ENCODE assay signal across 23 cellular contexts in the genomic region with DNA sequence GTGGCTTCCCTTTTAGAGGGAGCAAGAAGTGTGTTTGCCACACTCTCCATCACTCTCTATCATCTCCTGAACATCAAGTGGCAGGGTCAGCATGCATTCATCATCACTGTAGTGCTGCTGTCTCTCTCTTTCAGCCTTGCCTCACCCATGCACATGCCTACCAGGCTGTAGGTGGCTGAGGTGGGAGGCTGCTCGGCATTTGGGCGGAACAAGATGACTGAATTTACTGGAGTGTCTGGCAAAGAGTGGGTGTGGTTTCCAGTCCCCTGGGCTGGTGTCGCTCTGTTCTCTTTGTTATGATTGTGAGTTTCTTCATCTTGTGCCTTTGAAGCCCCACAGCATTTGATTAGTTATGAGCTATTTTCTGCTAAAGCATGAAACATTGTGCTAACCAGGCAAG.
"Had no signal": no experiment of that assay in that cellular context is flagged by ENCODE, and none has a peak within 500 bp of the region (broad histone marks: within the 10 kb centered on the region; RNA-seq: fewer than 3 reads in every experiment).

No MANE protein-coding gene starts in this region.

- H3K4me3 Mint-ChIP-seq: immature natural killer cell; natural killer cell; stimulated activated memory B cell treated with anti-CD40 and anti-IgM and Interleukin-4, amounts not matched to agents 10 μg/mL and 1 μg/mL and 100 μg/mL, for 72 hours; type B pancreatic cell had no signal

- H3K4me1 Mint-ChIP-seq: immature natural killer cell; natural killer cell; stimulated activated memory B cell treated with anti-CD40 and anti-IgM and Interleukin-4, amounts not matched to agents 10 μg/mL and 1 μg/mL and 100 μg/mL, for 72 hours had no signal

- H3K27me3 ChIP-seq: colonic mucosa, foreskin keratinocyte, testis had no signal

- H3K27me3 Mint-ChIP-seq: stimulated activated memory B cell treated with anti-CD40 and anti-IgM and Interleukin-4, amounts not matched to agents 10 μg/mL and 1 μg/mL and 100 μg/mL, for 72 hours had no signal

- H3K9me3 Mint-ChIP-seq: immature natural killer cell, type B pancreatic cell had no signal

- H3K4me1 ChIP-seq: colonic mucosa, esophagus muscularis mucosa, foreskin keratinocyte, gastroesophageal sphincter, lower lobe of right lung, parathyroid adenoma, prostate gland, sigmoid colon, testis, tibial artery had no signal

- FAIRE-seq: endothelial cell of umbilical vein, keratinocyte had no signal

- H3K9me3 ChIP-seq: colonic mucosa, lower lobe of right lung, prostate gland, sigmoid colon, testis, tibial artery had no signal

- DNase-seq: colonic mucosa; dermis blood vessel endothelial cell; effector memory CD4-positive, alpha-beta T cell; foreskin keratinocyte; immature natural killer cell; left ventricle myocardium superior; lower lobe of right lung; natural killer cell; right cardiac atrium; sigmoid colon; stimulated activated CD4-positive, alpha-beta T cell treated with anti-CD3 and anti-CD28 coated beads, Interleukin-4, amount 100 ng/mL, for 4 hours; stimulated activated naive CD8-positive, alpha-beta T cell treated with anti-CD3 and anti-CD28 coated beads, Interleukin-15, Interleukin-2, amounts not matched to agents 100 U/mL and 50 U/mL, for 24 hours; substantia nigra; testis; tibial artery had no signal

- H3K9ac ChIP-seq: parathyroid adenoma had no signal

- H3K36me3 ChIP-seq: colonic mucosa, esophagus muscularis mucosa, gastroesophageal sphincter, lower lobe of right lung, prostate gland, sigmoid colon, tibial artery had no signal

- H2AFZ ChIP-seq: parathyroid adenoma had no signal

- H3K4me3 ChIP-seq: colonic mucosa, esophagus muscularis mucosa, gastroesophageal sphincter, lower lobe of right lung, prostate gland, sigmoid colon, testis, tibial artery had no signal

- H3K27ac Mint-ChIP-seq: immature natural killer cell; natural killer cell; stimulated activated memory B cell treated with anti-CD40 and anti-IgM and Interleukin-4, amounts not matched to agents 10 μg/mL and 1 μg/mL and 100 μg/mL, for 72 hours; type B pancreatic cell had no signal

- H3K27ac ChIP-seq: colonic mucosa, esophagus muscularis mucosa, foreskin keratinocyte, gastroesophageal sphincter, lower lobe of right lung, parathyroid adenoma, prostate gland, sigmoid colon, testis, tibial artery had no signal

- ATAC-seq: foreskin keratinocyte; gastroesophageal sphincter; left ventricle myocardium superior; right cardiac atrium; stimulated activated memory B cell treated with anti-CD40 and anti-IgM and Interleukin-4, amounts not matched to agents 10 μg/mL and 1 μg/mL and 100 μg/mL, for 72 hours; stimulated activated naive CD8-positive, alpha-beta T cell treated with anti-CD3 and anti-CD28 coated beads, Interleukin-15, Interleukin-2, amounts not matched to agents 100 U/mL and 50 U/mL, for 24 hours had no signal

- H3K36me3 Mint-ChIP-seq: immature natural killer cell; natural killer cell; stimulated activated memory B cell treated with anti-CD40 and anti-IgM and Interleukin-4, amounts not matched to agents 10 μg/mL and 1 μg/mL and 100 μg/mL, for 72 hours; type B pancreatic cell had no signal
